In the genomic region with DNA sequence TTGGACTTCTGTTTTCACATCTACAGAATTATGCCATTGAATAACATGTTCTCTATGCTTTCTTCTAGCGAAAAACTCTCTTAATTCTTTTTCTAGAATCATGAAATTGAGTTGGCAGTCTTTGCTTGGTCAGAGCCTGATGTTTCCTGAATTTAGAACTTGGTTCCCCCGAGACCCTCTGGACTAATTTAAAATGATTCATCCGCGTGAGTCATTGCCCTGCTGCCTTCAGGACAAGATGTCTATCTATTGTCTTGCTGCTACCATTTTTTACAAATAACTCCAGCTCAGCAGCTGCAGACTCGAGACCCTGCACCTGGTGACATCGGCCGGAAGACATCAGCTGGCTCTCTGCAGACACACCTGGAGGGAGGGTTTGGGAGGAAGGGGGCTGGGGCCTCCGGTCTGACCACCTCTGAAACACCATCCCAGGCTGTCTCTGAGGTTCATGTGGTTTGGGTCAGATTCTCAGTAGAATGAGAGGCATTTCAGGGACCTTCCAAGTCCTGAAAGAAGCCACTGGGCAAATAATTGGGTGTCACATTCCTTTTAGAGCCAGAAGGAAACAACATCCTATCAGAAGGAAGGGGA, we compare ENCODE assay signal across 8 cellular contexts. TPM values are rescaled to one million over a fixed set of nuclear protein-coding genes. Genes with fewer than 3 reads are reported as not detected.
A peak's percentile ranks its signal among the peaks of the same experiment; 100 is the strongest.
DNase-seq lines count a peak whose midpoint lies in the region; ATAC-seq and TF ChIP-seq lines count a peak whose summit lies in the region.

No MANE protein-coding gene starts in this region.

- H3K27ac ChIP-seq in liver (ENCODE audit: low read depth in 1 of 2, low read length in 2 of 2) (peak overlapping the region; percentile 75 to 99), upper lobe of right lung (peak overlapping the region; percentile 88)

- TF ChIP-seq RAD21 in liver (IDR thresholded peaks at IDR 0.05), result no peak

- H3K9me3 ChIP-seq in liver (ENCODE audit: control insufficient read depth in 4 of 4, low read length in 3 of 4), result no peaks in the 10 kb centered on the region
- H3K9me3 ChIP-seq in upper lobe of right lung, result no peaks in the 10 kb centered on the region

- peaks cover 3 to 35% (median 13%) of the 10 kb centered on the region in 4 donors for H3K4me1 ChIP-seq in liver (ENCODE audit: control insufficient read depth in 4 of 4, insufficient read depth in 4 of 4, low read length in 3 of 4)
- H3K4me1 ChIP-seq in upper lobe of right lung, result peaks cover 64% of the 10 kb centered on the region

- intact Hi-C loops in upper lobe of right lung (cut with DNase I), result no loop called here

- TF ChIP-seq CTCF in astrocyte of the spinal cord (IDR thresholded peaks at IDR 0.05; ENCODE audit: low read depth, low read length) (no peak), liver (IDR thresholded peaks at IDR 0.05; ENCODE audit: low read depth, low read length, missing input control) (no peak), upper lobe of right lung (IDR thresholded peaks at IDR 0.05) (no peak)

- ATAC-seq in GM19395 (IDR thresholded peaks at IDR 0.05; ENCODE audit: unreplicated experiment) (peak; percentile 44), HG03571 (IDR thresholded peaks at IDR 0.05; ENCODE audit: unreplicated experiment) (peak; percentile 40), SK-N-SH treated with all-trans-retinoic acid at 6 μM for 48 hours (peak; percentile 40), upper lobe of right lung (no peak)

- peak; percentile 60 for DNase-seq in ACHN
- peak; percentile 92 for DNase-seq in astrocyte of the spinal cord (ENCODE audit: low read depth, low spot score)
- DNase-seq in upper lobe of right lung, result no peak
- DNase-seq in NK-92 (lab: John Stamatoyannopoulos, UW; ENCODE audit: unreplicated experiment), result no peak

- H3K9ac ChIP-seq in liver (ENCODE audit: low read depth in 1 of 2, low read length in 2 of 2), result peak overlapping the region in 1 of 2 donors; percentile 65

- H3K27me3 ChIP-seq in liver (ENCODE audit: control insufficient read depth in 4 of 4, insufficient read depth in 4 of 4, low read length in 3 of 4) (no peaks in the 10 kb centered on the region), upper lobe of right lung (no peaks in the 10 kb centered on the region)

- H3K36me3 ChIP-seq in liver (ENCODE audit: control insufficient read depth in 4 of 4, insufficient read depth in 3 of 4, low read depth in 1 of 4, low read length in 3 of 4), result no peaks in the 10 kb centered on the region
- no peaks in the 10 kb centered on the region for H3K36me3 ChIP-seq in upper lobe of right lung

- H3K4me3 ChIP-seq in astrocyte of the spinal cord (ENCODE audit: low read depth, low read length), result no peak overlapping the region
- no peak overlapping the region for H3K4me3 ChIP-seq in liver (ENCODE audit: low read depth in 1 of 3, low read length in 3 of 3)
- no peak overlapping the region for H3K4me3 ChIP-seq in upper lobe of right lung

- in situ Hi-C loops in ACHN (cut with HindIII; ENCODE audit: low pct_ligation_motif_present, low pct_unique_long_range_greater_than_20kb, low sequenced_read_pairs) (no loop called here), astrocyte of the spinal cord (cut with HindIII; ENCODE audit: low sequenced_read_pairs) (no loop called here)

- 71% methylated on average over 8 of the region's 8 CpGs for WGBS in liver

TF ChIP-seq in SK-N-SH treated with all-trans-retinoic acid at 6 μM for 48 hours, 23 proteins besides CTCF, POLR2A, EP300 and RAD21 (continues in another document):
- TF ChIP-seq OSR1 (CRISPR knock-in tag; IDR thresholded peaks at IDR 0.05) (no peak), RARB (CRISPR knock-in tag; IDR thresholded peaks at IDR 0.05) (no peak), SNAI2 (CRISPR knock-in tag; IDR thresholded peaks at IDR 0.05) (no peak), PPARA (CRISPR knock-in tag; IDR thresholded peaks at IDR 0.05; ENCODE audit: borderline replicate concordance) (no peak), TOX (CRISPR knock-in tag; IDR thresholded peaks at IDR 0.05; ENCODE audit: borderline replicate concordance) (no peak), CSDC2 (CRISPR knock-in tag; IDR thresholded peaks at IDR 0.05) (no peak)
- TF ChIP-seq, protein P1, sequence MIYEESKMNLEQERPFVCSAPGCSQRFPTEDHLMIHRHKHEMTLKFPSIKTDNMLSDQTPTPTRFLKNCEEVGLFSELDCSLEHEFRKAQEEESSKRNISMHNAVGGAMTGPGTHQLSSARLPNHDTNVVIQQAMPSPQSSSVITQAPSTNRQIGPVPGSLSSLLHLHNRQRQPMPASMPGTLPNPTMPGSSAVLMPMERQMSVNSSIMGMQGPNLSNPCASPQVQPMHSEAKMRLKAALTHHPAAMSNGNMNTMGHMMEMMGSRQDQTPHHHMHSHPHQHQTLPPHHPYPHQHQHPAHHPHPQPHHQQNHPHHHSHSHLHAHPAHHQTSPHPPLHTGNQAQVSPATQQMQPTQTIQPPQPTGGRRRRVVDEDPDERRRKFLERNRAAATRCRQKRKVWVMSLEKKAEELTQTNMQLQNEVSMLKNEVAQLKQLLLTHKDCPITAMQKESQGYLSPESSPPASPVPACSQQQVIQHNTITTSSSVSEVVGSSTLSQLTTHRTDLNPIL (CRISPR knock-in tag; IDR thresholded peaks at IDR 0.05; ENCODE audit: low read depth), result no peak
- TF ChIP-seq, protein P2, sequence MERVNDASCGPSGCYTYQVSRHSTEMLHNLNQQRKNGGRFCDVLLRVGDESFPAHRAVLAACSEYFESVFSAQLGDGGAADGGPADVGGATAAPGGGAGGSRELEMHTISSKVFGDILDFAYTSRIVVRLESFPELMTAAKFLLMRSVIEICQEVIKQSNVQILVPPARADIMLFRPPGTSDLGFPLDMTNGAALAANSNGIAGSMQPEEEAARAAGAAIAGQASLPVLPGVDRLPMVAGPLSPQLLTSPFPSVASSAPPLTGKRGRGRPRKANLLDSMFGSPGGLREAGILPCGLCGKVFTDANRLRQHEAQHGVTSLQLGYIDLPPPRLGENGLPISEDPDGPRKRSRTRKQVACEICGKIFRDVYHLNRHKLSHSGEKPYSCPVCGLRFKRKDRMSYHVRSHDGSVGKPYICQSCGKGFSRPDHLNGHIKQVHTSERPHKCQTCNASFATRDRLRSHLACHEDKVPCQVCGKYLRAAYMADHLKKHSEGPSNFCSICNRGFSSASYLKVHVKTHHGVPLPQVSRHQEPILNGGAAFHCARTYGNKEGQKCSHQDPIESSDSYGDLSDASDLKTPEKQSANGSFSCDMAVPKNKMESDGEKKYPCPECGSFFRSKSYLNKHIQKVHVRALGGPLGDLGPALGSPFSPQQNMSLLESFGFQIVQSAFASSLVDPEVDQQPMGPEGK (CRISPR knock-in tag; IDR thresholded peaks at IDR 0.05; ENCODE audit: borderline replicate concordance), result no peak

TF ChIP-seq in liver, 16 proteins besides CTCF, POLR2A, EP300 and RAD21:
- TF ChIP-seq GABPA (IDR thresholded peaks at IDR 0.05 in 1 of 2, conservative IDR thresholded peaks at IDR 0.05 in 1 of 2), result no peak
- TF ChIP-seq, protein P3, sequence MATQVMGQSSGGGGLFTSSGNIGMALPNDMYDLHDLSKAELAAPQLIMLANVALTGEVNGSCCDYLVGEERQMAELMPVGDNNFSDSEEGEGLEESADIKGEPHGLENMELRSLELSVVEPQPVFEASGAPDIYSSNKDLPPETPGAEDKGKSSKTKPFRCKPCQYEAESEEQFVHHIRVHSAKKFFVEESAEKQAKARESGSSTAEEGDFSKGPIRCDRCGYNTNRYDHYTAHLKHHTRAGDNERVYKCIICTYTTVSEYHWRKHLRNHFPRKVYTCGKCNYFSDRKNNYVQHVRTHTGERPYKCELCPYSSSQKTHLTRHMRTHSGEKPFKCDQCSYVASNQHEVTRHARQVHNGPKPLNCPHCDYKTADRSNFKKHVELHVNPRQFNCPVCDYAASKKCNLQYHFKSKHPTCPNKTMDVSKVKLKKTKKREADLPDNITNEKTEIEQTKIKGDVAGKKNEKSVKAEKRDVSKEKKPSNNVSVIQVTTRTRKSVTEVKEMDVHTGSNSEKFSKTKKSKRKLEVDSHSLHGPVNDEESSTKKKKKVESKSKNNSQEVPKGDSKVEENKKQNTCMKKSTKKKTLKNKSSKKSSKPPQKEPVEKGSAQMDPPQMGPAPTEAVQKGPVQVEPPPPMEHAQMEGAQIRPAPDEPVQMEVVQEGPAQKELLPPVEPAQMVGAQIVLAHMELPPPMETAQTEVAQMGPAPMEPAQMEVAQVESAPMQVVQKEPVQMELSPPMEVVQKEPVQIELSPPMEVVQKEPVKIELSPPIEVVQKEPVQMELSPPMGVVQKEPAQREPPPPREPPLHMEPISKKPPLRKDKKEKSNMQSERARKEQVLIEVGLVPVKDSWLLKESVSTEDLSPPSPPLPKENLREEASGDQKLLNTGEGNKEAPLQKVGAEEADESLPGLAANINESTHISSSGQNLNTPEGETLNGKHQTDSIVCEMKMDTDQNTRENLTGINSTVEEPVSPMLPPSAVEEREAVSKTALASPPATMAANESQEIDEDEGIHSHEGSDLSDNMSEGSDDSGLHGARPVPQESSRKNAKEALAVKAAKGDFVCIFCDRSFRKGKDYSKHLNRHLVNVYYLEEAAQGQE (IDR thresholded peaks at IDR 0.05), result no peak
- peak in 1 of 2 donors; percentile 31 for TF ChIP-seq JUND (IDR thresholded peaks at IDR 0.05)
- TF ChIP-seq FOXA2 (IDR thresholded peaks at IDR 0.05), result no peak
- TF ChIP-seq, protein P4, sequence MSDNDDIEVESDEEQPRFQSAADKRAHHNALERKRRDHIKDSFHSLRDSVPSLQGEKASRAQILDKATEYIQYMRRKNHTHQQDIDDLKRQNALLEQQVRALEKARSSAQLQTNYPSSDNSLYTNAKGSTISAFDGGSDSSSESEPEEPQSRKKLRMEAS (IDR thresholded peaks at IDR 0.05), result no peak
TF ChIP-seq in liver: peak in this region for 1.

RNA-seq across cellular contexts. Expression of a gene that starts 20.9 kb away (rescaled TPM):
- total RNA-seq in liver (10 to 100 TPM; 17.7 to 26.6 TPM), upper lobe of right lung (247 TPM)
- 100 to 1,000 TPM in 1 of 2 donors, 10 to 100 TPM in 1; 11.0 to 124 TPM for polyA plus RNA-seq in liver

Comparison
In these comparisons a context has a peak if more than half of its experiments do, and no peak if none do; other contexts are left out.
1. DNase-seq: peak in ACHN (single experiment) and astrocyte of the spinal cord (single experiment); none in upper lobe of right lung (single experiment) and NK-92 (single experiment).